ENCODE assay signal across 8 cellular contexts in genomic region chr22:19292262-19293230, GRCh38. TPM values are rescaled to one million over a fixed set of nuclear protein-coding genes. Genes with fewer than 3 reads are reported as not detected.
DNase-seq lines count a peak whose midpoint lies in the region; ATAC-seq and TF ChIP-seq lines count a peak whose summit lies in the region.

No MANE protein-coding gene starts in this region.

- H3K27me3 ChIP-seq in esophagus muscularis mucosa (no peaks in the 10 kb centered on the region), neural cell (ENCODE audit: insufficient read depth, low read depth, low read length) (peaks cover 11% of the 10 kb centered on the region)

- no peaks in the 10 kb centered on the region for H3K9me3 ChIP-seq in SK-N-MC (ENCODE audit: low read depth, low read length)
- no peaks in the 10 kb centered on the region for H3K9me3 ChIP-seq in esophagus muscularis mucosa
- H3K9me3 ChIP-seq in neural cell (ENCODE audit: low read length): no peaks in the 10 kb centered on the region

- H3K36me3 ChIP-seq in SK-N-MC (ENCODE audit: insufficient read depth, low read length) (no peaks in the 10 kb centered on the region), esophagus muscularis mucosa (no peaks in the 10 kb centered on the region), neural cell (ENCODE audit: insufficient read depth, low read length) (no peaks in the 10 kb centered on the region)

- DNase-seq in DMS153 treated with DMSO at 0.1 percent for 48 hours (lab: John Stamatoyannopoulos, UW; ENCODE audit: unreplicated experiment): peak; percentile 44
- DNase-seq in SK-N-MC (ENCODE audit: low read depth, low spot score): no peak
- peak; percentile 89 for DNase-seq in esophagus muscularis mucosa (ENCODE audit: extremely low spot score)
- DNase-seq in T1000 (lab: John Stamatoyannopoulos, UW): no peak
- DNase-seq in HuH-7 (ENCODE audit: low spot score): no peak

- H3K9me2 ChIP-seq in neural cell (ENCODE audit: insufficient read depth, low read length): no peaks in the 10 kb centered on the region

- peaks cover 16 to 31% (median 23%) of the 10 kb centered on the region in 4 donors for H3K4me1 ChIP-seq in esophagus muscularis mucosa

- 62% methylated on average over 10 of the region's 32 CpGs for WGBS in esophagus muscularis mucosa

- H3F3A ChIP-seq in neural cell (ENCODE audit: insufficient read depth, low read length, poor library complexity, severe bottlenecking): no peaks in the 10 kb centered on the region

- H4K20me1 ChIP-seq in neural cell (ENCODE audit: insufficient read depth): no peaks in the 10 kb centered on the region

- H2AFZ ChIP-seq in neural cell (ENCODE audit: low read depth, low read length): peak overlapping the region; percentile 14

- TF ChIP-seq CTCF in esophagus muscularis mucosa (IDR thresholded peaks at IDR 0.05) (no peak), neural cell (IDR thresholded peaks at IDR 0.05; ENCODE audit: poor library complexity, severe bottlenecking) (no peak)

- no peaks in the 10 kb centered on the region for H3K79me2 ChIP-seq in neural cell (replicated peaks; ENCODE audit: insufficient read depth, low read length)

- peak; percentile 17 for ATAC-seq in HG02588 (IDR thresholded peaks at IDR 0.05; ENCODE audit: unreplicated experiment)
- no peak for ATAC-seq in HG02610 (IDR thresholded peaks at IDR 0.05; ENCODE audit: unreplicated experiment)

- H3K4me3 ChIP-seq in SK-N-MC: peak overlapping the region; percentile 99
- peak overlapping the region; percentile 81 to 99 (median 96) for H3K4me3 ChIP-seq in esophagus muscularis mucosa
- H3K4me3 ChIP-seq in neural cell (ENCODE audit: low read length): peak overlapping the region; percentile 88

- H3K27ac ChIP-seq in SK-N-MC (no peak overlapping the region), esophagus muscularis mucosa (replicated peaks in 1 of 4) (peak overlapping the region; percentile 80 to 85 (median 84)), neural cell (ENCODE audit: low read length) (no peak overlapping the region)

- H3K9ac ChIP-seq in SK-N-MC (ENCODE audit: insufficient read length) (peak overlapping the region; percentile 90), neural cell (ENCODE audit: low read length) (peak overlapping the region; percentile 47)

- no peak for TF ChIP-seq POLR2A in esophagus muscularis mucosa (IDR thresholded peaks at IDR 0.05; ENCODE audit: low read depth)

- no peak for TF ChIP-seq RAD21 in neural cell (conservative IDR thresholded peaks at IDR 0.05)

- intact Hi-C loops in esophagus muscularis mucosa (cut with DNase I): no loop called here

- H3K4me2 ChIP-seq in neural cell (ENCODE audit: low read length): peak overlapping the region; percentile 59

- TF ChIP-seq EP300 in esophagus muscularis mucosa (IDR thresholded peaks at IDR 0.05): no peak
- TF ChIP-seq EP300 in neural cell (conservative IDR thresholded peaks at IDR 0.05; ENCODE audit: poor library complexity, severe bottlenecking): no peak

TF ChIP-seq in neural cell, 6 proteins besides CTCF, POLR2A, EP300 and RAD21:
- TF ChIP-seq POLR2AphosphoS5 (IDR thresholded peaks at IDR 0.05) (no peak), MXI1 (conservative IDR thresholded peaks at IDR 0.05; ENCODE audit: poor library complexity, severe bottlenecking) (no peak), SMC3 (conservative IDR thresholded peaks at IDR 0.05; ENCODE audit: poor library complexity) (no peak), TAF1 (IDR thresholded peaks at IDR 0.05; ENCODE audit: low read depth) (no peak)
- TF ChIP-seq, protein P1, sequence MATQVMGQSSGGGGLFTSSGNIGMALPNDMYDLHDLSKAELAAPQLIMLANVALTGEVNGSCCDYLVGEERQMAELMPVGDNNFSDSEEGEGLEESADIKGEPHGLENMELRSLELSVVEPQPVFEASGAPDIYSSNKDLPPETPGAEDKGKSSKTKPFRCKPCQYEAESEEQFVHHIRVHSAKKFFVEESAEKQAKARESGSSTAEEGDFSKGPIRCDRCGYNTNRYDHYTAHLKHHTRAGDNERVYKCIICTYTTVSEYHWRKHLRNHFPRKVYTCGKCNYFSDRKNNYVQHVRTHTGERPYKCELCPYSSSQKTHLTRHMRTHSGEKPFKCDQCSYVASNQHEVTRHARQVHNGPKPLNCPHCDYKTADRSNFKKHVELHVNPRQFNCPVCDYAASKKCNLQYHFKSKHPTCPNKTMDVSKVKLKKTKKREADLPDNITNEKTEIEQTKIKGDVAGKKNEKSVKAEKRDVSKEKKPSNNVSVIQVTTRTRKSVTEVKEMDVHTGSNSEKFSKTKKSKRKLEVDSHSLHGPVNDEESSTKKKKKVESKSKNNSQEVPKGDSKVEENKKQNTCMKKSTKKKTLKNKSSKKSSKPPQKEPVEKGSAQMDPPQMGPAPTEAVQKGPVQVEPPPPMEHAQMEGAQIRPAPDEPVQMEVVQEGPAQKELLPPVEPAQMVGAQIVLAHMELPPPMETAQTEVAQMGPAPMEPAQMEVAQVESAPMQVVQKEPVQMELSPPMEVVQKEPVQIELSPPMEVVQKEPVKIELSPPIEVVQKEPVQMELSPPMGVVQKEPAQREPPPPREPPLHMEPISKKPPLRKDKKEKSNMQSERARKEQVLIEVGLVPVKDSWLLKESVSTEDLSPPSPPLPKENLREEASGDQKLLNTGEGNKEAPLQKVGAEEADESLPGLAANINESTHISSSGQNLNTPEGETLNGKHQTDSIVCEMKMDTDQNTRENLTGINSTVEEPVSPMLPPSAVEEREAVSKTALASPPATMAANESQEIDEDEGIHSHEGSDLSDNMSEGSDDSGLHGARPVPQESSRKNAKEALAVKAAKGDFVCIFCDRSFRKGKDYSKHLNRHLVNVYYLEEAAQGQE (IDR thresholded peaks at IDR 0.05; ENCODE audit: borderline replicate concordance): no peak

RNA-seq across cellular contexts. Expression of gene CLTCL1, which starts 1.0 kb away (rescaled TPM):
- total RNA-seq in esophagus muscularis mucosa: 1 to 10 TPM; 4.8 to 8.9 (median 6.0) TPM
- 7.8 and 14.1 TPM in 2 replicates for polyA plus RNA-seq in neural cell
- polyA minus RNA-seq in neural cell: 9.8 and 12.9 TPM in 2 replicates

Comparison
In these comparisons a context has a peak if more than half of its experiments do, and no peak if none do; other contexts are left out.
1. DNase-seq: peak in DMS153 treated with DMSO at 0.1 percent for 48 hours (single experiment) and esophagus muscularis mucosa (single experiment); none in SK-N-MC (single experiment), T1000 (single experiment) and HuH-7 (single experiment).
2. H3K27ac ChIP-seq: peak in esophagus muscularis mucosa (4 of 4); none in SK-N-MC (single experiment) and neural cell (single experiment).
3. Peak in every context shown above with its lines, with median percentiles within 50 percentile points of each other: H3K4me3 ChIP-seq.